9 cellular contexts compared by ENCODE assay signal in genomic region chr9:38046669-38047300, GRCh38. TPM values are rescaled to one million over a fixed set of nuclear protein-coding genes. Genes with fewer than 3 reads are reported as not detected.
DNase-seq lines count a peak whose midpoint lies in the region; ATAC-seq, FAIRE-seq and TF ChIP-seq lines count a peak whose summit lies in the region.
"Had no signal": no experiment of that assay in that cellular context is flagged by ENCODE, and none has a peak within 500 bp of the region (broad histone marks: within the 10 kb centered on the region; RNA-seq: fewer than 3 reads in every experiment).

No MANE protein-coding gene starts in this region.

- no peak overlapping the region for H3K4me3 ChIP-seq in AG09309 (ENCODE audit: control insufficient read depth, low read depth, low read length)
- no peak overlapping the region for H3K4me3 ChIP-seq in NB4 (ENCODE audit: low read depth, low read length)
- H3K4me3 ChIP-seq in H1 (ENCODE audit: extremely low read depth in 1 of 4, insufficient read depth in 2 of 4, low read depth in 3 of 4, low read length in 4 of 4), result peak overlapping the region in 1 of 4 experiments; percentile 13; a peak in 1 of 8 replicates
- no peak overlapping the region for H3K4me3 ChIP-seq in mucosa of stomach (ENCODE audit: low read length)
- H3K4me3 ChIP-seq in testis, result no peak overlapping the region

- DNase-seq in AG09309 (ENCODE audit: low read depth), result peak; percentile 61
- peak; percentile 73 for DNase-seq in NB4 (ENCODE audit: low read depth)
- DNase-seq in H1 (ENCODE audit: low read depth in 1 of 2, low spot score in 2 of 2), result no peak
- DNase-seq in testis, result no peak
- no peak for DNase-seq in iPS-NIHi11 (ENCODE audit: low spot score)
- no peak for DNase-seq in activated T-cell treated with anti-CD3 and anti-CD28 coated beads, Interleukin-2, amount 50 U/mL, for 1 hour

- intact Hi-C loops in testis (cut with DNase I; ENCODE audit: low total_unique reads), result loop anchor here (10.0 kb wide), 1 partner anchor 92 kb away; no protein-coding TSS in a partner anchor

- H4K8ac ChIP-seq in H1 (ENCODE audit: extremely low read depth, insufficient read depth, low read length), result no peak overlapping the region

- no peak for FAIRE-seq in H1 (lab: Jason Lieb, UNC)

- no peaks in the 10 kb centered on the region for H3K23me2 ChIP-seq in H1 (ENCODE audit: low read depth, low read length)

- TF ChIP-seq POLR2A in NB4 (IDR thresholded peaks at IDR 0.05; ENCODE audit: extremely low read depth, insufficient read length), result no peak
- no peak for TF ChIP-seq POLR2A in H1 (IDR thresholded peaks at IDR 0.05; ENCODE audit: control extremely low read depth in 1 of 2, low read depth in 2 of 2, low read length in 2 of 2)
- no peak for TF ChIP-seq POLR2A in testis (IDR thresholded peaks at IDR 0.05)

- no peak for ATAC-seq in HG02642 (IDR thresholded peaks at IDR 0.05; ENCODE audit: poor library complexity, unreplicated experiment)

- peak overlapping the region in 3 of 4 experiments; percentile 7 to 51 (median 21); a peak in 4 of 7 replicates for H3K9ac ChIP-seq in H1 (replicated peaks in 1 of 4; ENCODE audit: extremely low read depth in 1 of 4, low read depth in 3 of 4, low read length in 3 of 4)
- H3K9ac ChIP-seq in mucosa of stomach (ENCODE audit: low read length), result peak overlapping the region; percentile 42

- H4K5ac ChIP-seq in H1 (ENCODE audit: insufficient read length, low read depth, low read length), result no peak overlapping the region

- H2BK5ac ChIP-seq in H1 (ENCODE audit: low read depth, low read length), result peak overlapping the region; percentile 93; the same call in 1 of the 2 replicates

- H3K14ac ChIP-seq in H1 (ENCODE audit: insufficient read length), result no peak overlapping the region

- POLR2A ChIA-PET in H1 (lab: Charles Lee; ENCODE audit: partially characterized antibody), result interaction anchor here (0.8 to 1.2 kb wide), 3 partner anchors 15 to 24 kb away, joined by 3 to 4 read pairs (median 4); no protein-coding TSS in a partner anchor

- 59% methylated on average over 7 of the region's 7 CpGs; no CpG with 5 or more reads in 1 of the 2 experiments for whole genome bisulfite sequencing in H1 (ENCODE audit: extremely low coverage in 1 of 2, insufficient coverage in 1 of 2, insufficient read length in 1 of 2, insufficient replicate concordance in 2 of 2, low coverage in 1 of 2, low lambda C conversion rate in 2 of 2, missing lambda C conversion rate in 1 of 2), 2 experiments
- whole genome bisulfite sequencing in testis, 2 donors, result 85% methylated on average over 7 of the region's 7 CpGs

- peak overlapping the region; percentile 96 for H2AK5ac ChIP-seq in H1 (ENCODE audit: low read depth, low read length)

- H3K36me3 ChIP-seq in H1 (ENCODE audit: control insufficient read depth in 2 of 4, insufficient read depth in 4 of 4, low read length in 3 of 4) (no peaks in the 10 kb centered on the region), mucosa of stomach (ENCODE audit: control insufficient read depth, insufficient read depth, low read length) (no peaks in the 10 kb centered on the region), testis (ENCODE audit: low read depth, missing control alignments) (no peaks in the 10 kb centered on the region)

- H3K9me3 ChIP-seq in H1 (ENCODE audit: insufficient read depth in 2 of 2, low read depth in 1 of 2, low read length in 1 of 2) (no peaks in the 10 kb centered on the region), mucosa of stomach (ENCODE audit: control insufficient read depth, low read length) (no peaks in the 10 kb centered on the region), testis (no peaks in the 10 kb centered on the region)

- H3K27ac ChIP-seq in H1 (ENCODE audit: low read depth, low read length) (peak overlapping the region; percentile 59; the same call in 1 of the 2 replicates), testis (no peak overlapping the region)

- H3K27me3 ChIP-seq in H1 (replicated peaks in 1 of 4; ENCODE audit: control insufficient read depth in 3 of 4, extremely low read depth in 1 of 4, insufficient read depth in 3 of 4, low read length in 3 of 4) (no peaks in the 10 kb centered on the region), mucosa of stomach (ENCODE audit: control insufficient read depth, insufficient read depth, low read length) (no peaks in the 10 kb centered on the region), testis (no peaks in the 10 kb centered on the region)

- H3K4me2 ChIP-seq in H1 (ENCODE audit: insufficient read depth in 1 of 2, low read depth in 2 of 2, low read length in 2 of 2), result peak overlapping the region; percentile 52 to 67

- TF ChIP-seq EP300 in H1 (IDR thresholded peaks at IDR 0.05; ENCODE audit: borderline replicate concordance in 1 of 2, low read depth in 2 of 2, low read length in 2 of 2), result no peak

- H2AFZ ChIP-seq in H1 (ENCODE audit: low read length), result no peak overlapping the region

- H3K79me1 ChIP-seq in H1 (ENCODE audit: low read depth, low read length), result peaks cover 9% of the 10 kb centered on the region

- no peak overlapping the region; the same call in 1 of the 2 replicates for H2BK20ac ChIP-seq in H1 (ENCODE audit: low read length)

- no peak for TF ChIP-seq CTCF in AG09309 (IDR thresholded peaks at IDR 0.05; ENCODE audit: control insufficient read depth, insufficient read depth, low read depth, low read length, missing control alignments)
- no peak for TF ChIP-seq CTCF in NB4 (IDR thresholded peaks at IDR 0.05; ENCODE audit: low read depth, low read length)
- TF ChIP-seq CTCF in H1 (IDR thresholded peaks at IDR 0.05; ENCODE audit: control extremely low read depth in 1 of 3, insufficient read depth in 1 of 3, low read depth in 1 of 3, low read length in 3 of 3), result no peak
- no peak for TF ChIP-seq CTCF in testis (IDR thresholded peaks at IDR 0.05)

- no peaks in the 10 kb centered on the region for H4K20me1 ChIP-seq in H1 (replicated peaks in 1 of 2; ENCODE audit: control insufficient read depth in 1 of 2, insufficient read depth in 2 of 2, low read length in 2 of 2)

- no peak for TF ChIP-seq RAD21 in H1 (IDR thresholded peaks at IDR 0.05 in 1 of 2, conservative IDR thresholded peaks at IDR 0.05 in 1 of 2; ENCODE audit: low read depth in 2 of 2, low read length in 2 of 2)

- H2BK120ac ChIP-seq in H1 (replicated peaks; ENCODE audit: low read depth, low read length), result peak overlapping the region; percentile 88

- peaks cover 0 to 29% of the 10 kb centered on the region in 2 experiments; a peak in 2 of 4 replicates for H3K79me2 ChIP-seq in H1 (ENCODE audit: control insufficient read depth in 1 of 2, insufficient read depth in 2 of 2, low read length in 2 of 2)

- H2BK12ac ChIP-seq in H1 (ENCODE audit: low read depth, low read length), result peak overlapping the region; percentile 91

- H3K18ac ChIP-seq in H1 (ENCODE audit: extremely low read depth, low read length), result peak overlapping the region; percentile 95; the same call in 1 of the 2 replicates

- H3K56ac ChIP-seq in H1 (replicated peaks; ENCODE audit: insufficient read length, low read depth, low read length), result no peak overlapping the region

- no peak overlapping the region for H3K23ac ChIP-seq in H1 (ENCODE audit: insufficient read length)

- H3K4me1 ChIP-seq in H1 (replicated peaks in 1 of 4; ENCODE audit: control insufficient read depth in 3 of 4, insufficient read depth in 4 of 4, low read length in 3 of 4) (peaks cover 12 to 30% (median 20%) of the 10 kb centered on the region in 4 experiments), mucosa of stomach (ENCODE audit: control insufficient read depth, insufficient read depth, low read length) (peaks cover 68% of the 10 kb centered on the region), testis (no peaks in the 10 kb centered on the region)

- H4K91ac ChIP-seq in H1 (replicated peaks; ENCODE audit: insufficient read length, low read length), result peak overlapping the region; percentile 80

- CTCF ChIA-PET in H1 (lab: Charles Lee; ENCODE audit: partially characterized antibody), result interaction anchor here (0.9 to 2.5 kb wide), 6 partner anchors 13 to 29 kb away, joined by 3 to 10 read pairs (median 6); no protein-coding TSS in a partner anchor

- H2BK15ac ChIP-seq in H1 (ENCODE audit: low read length), result no peak overlapping the region

- no peak overlapping the region for H3K4ac ChIP-seq in H1 (replicated peaks; ENCODE audit: insufficient read length, low read depth, low read length)

TF ChIP-seq in H1, 55 proteins besides CTCF, POLR2A, EP300 and RAD21 (continues in another document):
- TF ChIP-seq NRF1 (IDR thresholded peaks at IDR 0.05; ENCODE audit: low read depth, low read length) (no peak), EZH2 (IDR thresholded peaks at IDR 0.05; ENCODE audit: low read depth, low read length, severe bottlenecking) (no peak), TEAD4 (IDR thresholded peaks at IDR 0.05; ENCODE audit: low read depth, low read length) (no peak), USF2 (IDR thresholded peaks at IDR 0.05; ENCODE audit: low read length) (no peak)

RNA-seq across cellular contexts. Expression of gene SHB, which starts 22.2 kb away (rescaled TPM):
- 12.6 and 13.7 TPM in 2 replicates for total RNA-seq in H1 (2021; fragmentation: NEBNext Ultra II Directional; extraction: Animal tissue kit (Norgen Biotek cat#: 25700))
- polyA plus RNA-seq in H1 (2011; rRNA removed), result 4.1 and 7.1 TPM in 2 replicates
- 7.7 TPM for polyA plus RNA-seq in H1 (2011; cell fraction: cytosol; rRNA removed)
- polyA plus RNA-seq in H1 (2011; cell fraction: nucleus; rRNA removed), result 8.0 TPM
- 5.9 to 8.4 TPM (median 7.6 TPM) in 4 replicates for polyA plus RNA-seq in H1 (2012, experiment 1 of 2)
- polyA plus RNA-seq in H1 (2012, experiment 2 of 2), result 6.2 TPM
- 4.7 TPM for polyA plus RNA-seq in H1 (2013, experiment 1 of 2)
- 5.2 TPM for polyA plus RNA-seq in H1 (2013, experiment 2 of 2)
- polyA minus RNA-seq in H1 (2011; rRNA and poly(A)+ RNA removed), result 3.8 and 6.1 TPM in 2 replicates
- polyA minus RNA-seq in H1 (2011; cell fraction: cytosol; rRNA and poly(A)+ RNA removed), result 9.8 TPM
- polyA minus RNA-seq in H1 (2011; cell fraction: nucleus; rRNA and poly(A)+ RNA removed), result 12.9 TPM
- 10 to 100 TPM; 21.2 to 22.3 TPM for total RNA-seq in testis
- 8.6 TPM for polyA plus RNA-seq in testis (ENCODE audit: insufficient read depth, low read depth, low replicate concordance)
- polyA plus RNA-seq: IgD-negative memory B cell had no signal

Comparison
In these comparisons a context has a peak if more than half of its experiments do, and no peak if none do; other contexts are left out.
1. DNase-seq: peak in AG09309 (single experiment) and NB4 (single experiment); none in H1 (0 of 2), testis (single experiment), iPS-NIHi11 (single experiment) and activated T-cell treated with anti-CD3 and anti-CD28 coated beads, Interleukin-2, amount 50 U/mL, for 1 hour (single experiment).